ENCODE assay signal across 10 cellular contexts in the genomic region with DNA sequence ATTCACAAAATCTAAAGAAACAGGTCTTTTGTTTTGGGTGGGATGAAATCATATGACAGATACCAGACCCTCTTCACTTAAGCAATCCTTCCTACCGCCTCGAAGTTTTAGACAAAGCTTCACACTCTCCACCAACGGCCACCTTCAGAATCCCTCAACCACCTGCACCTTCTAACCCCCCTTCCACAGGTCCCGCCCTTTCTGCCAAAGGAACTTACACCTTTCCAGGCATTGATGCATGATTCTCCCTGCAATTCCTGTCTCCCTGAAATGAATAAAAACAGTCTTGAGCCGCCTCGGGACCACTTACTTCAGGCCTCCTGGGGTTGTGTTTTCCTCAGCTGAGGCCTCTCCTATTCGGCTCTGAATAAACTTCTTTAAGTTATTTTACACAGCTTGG. TPM values are rescaled to one million over a fixed set of nuclear protein-coding genes. Genes with fewer than 3 reads are reported as not detected.
A peak's percentile ranks its signal among the peaks of the same experiment; 100 is the strongest.
DNase-seq lines count a peak whose midpoint lies in the region; ATAC-seq, FAIRE-seq and TF ChIP-seq lines count a peak whose summit lies in the region.
"Had no signal": no experiment of that assay in that cellular context is flagged by ENCODE, and none has a peak within 500 bp of the region (broad histone marks: within the 10 kb centered on the region; RNA-seq: fewer than 3 reads in every experiment).

No MANE protein-coding gene starts in this region.

- POLR2A ChIA-PET in H1 (lab: Charles Lee; ENCODE audit: partially characterized antibody): interaction anchor here (0.7 to 3.9 kb wide), 18 partner anchors 8 to 237 kb away, joined by 3 to 58 read pairs (median 4); partner anchors contain the start of genes ZNF491, ZNF625, ZNF69 and ZNF700

- H3K36me3 ChIP-seq in BE2C (no peaks in the 10 kb centered on the region), H1 (ENCODE audit: control insufficient read depth in 2 of 4, insufficient read depth in 4 of 4, low read length in 3 of 4) (no peaks in the 10 kb centered on the region), HAP-1 (replicated peaks) (no peaks in the 10 kb centered on the region)

- CTCF ChIA-PET in H1 (lab: Charles Lee; ENCODE audit: partially characterized antibody): interaction anchor here (1.2 to 3.8 kb wide), 5 partner anchors 25 to 111 kb away, joined by 3 to 14 read pairs (median 5); no protein-coding TSS in a partner anchor

- DNase-seq in BE2C (no peak), H1 (ENCODE audit: low read depth in 1 of 2, low spot score in 2 of 2) (no peak), NCI-H2227 treated with DMSO at 0.1 percent for 48 hours (lab: John Stamatoyannopoulos, UW) (no peak), HAP-1 (ENCODE audit: low spot score in 2 of 2) (no peak), foreskin keratinocyte (no peak)
- DNase-seq: effector CD4-positive, alpha-beta T cell; stimulated activated naive CD4-positive, alpha-beta T cell treated with Interleukin-2 at 50 U/mL for 16 hours had no signal

- H2BK15ac ChIP-seq in H1 (ENCODE audit: low read length): no peak overlapping the region

- H3K4me3 ChIP-seq in BE2C (ENCODE audit: low read depth, low read length) (peak overlapping the region; percentile 64), H1 (ENCODE audit: extremely low read depth in 1 of 4, insufficient read depth in 2 of 4, low read depth in 3 of 4, low read length in 4 of 4) (peak overlapping the region; percentile 58 to 81 (median 80); a peak in 7 of 8 replicates), HAP-1 (no peak overlapping the region)

- H2AK5ac ChIP-seq in H1 (ENCODE audit: low read depth, low read length): no peak overlapping the region

- H2AFZ ChIP-seq in H1 (ENCODE audit: low read length): no peak overlapping the region

- H3K27me3 Mint-ChIP-seq in IgD-negative memory B cell (peaks cover 3% of the 10 kb centered on the region), nephron (ENCODE audit: low read depth) (peaks cover 4% of the 10 kb centered on the region)

- H3K4me1 Mint-ChIP-seq in IgD-negative memory B cell (peaks cover 9 to 22% (median 9%) of the 10 kb centered on the region in 3 donors), nephron (peaks cover 18% of the 10 kb centered on the region)

- peak overlapping the region in 2 of 3 donors; percentile 64 to 76 for H3K27ac Mint-ChIP-seq in IgD-negative memory B cell
- peak overlapping the region; percentile 74 to 83 (median 83) for H3K27ac Mint-ChIP-seq in nephron

- no peak overlapping the region for H3K14ac ChIP-seq in H1 (ENCODE audit: insufficient read length)

- H3K9me3 Mint-ChIP-seq in IgD-negative memory B cell: peaks cover 0 to 2% (median 0%) of the 10 kb centered on the region in 3 donors
- H3K9me3 Mint-ChIP-seq in nephron: peaks cover 26% of the 10 kb centered on the region

- no peak overlapping the region for H4K91ac ChIP-seq in H1 (replicated peaks; ENCODE audit: insufficient read length, low read length)

- in situ Hi-C loops in HAP-1 (cut with MboI; ENCODE audit: low sequenced_read_pairs): no loop called here

- H3K23me2 ChIP-seq in H1 (ENCODE audit: low read depth, low read length): peaks cover 6% of the 10 kb centered on the region

- TF ChIP-seq CTCF in BE2C (IDR thresholded peaks at IDR 0.05; ENCODE audit: low read depth, low read length): no peak
- TF ChIP-seq CTCF in H1 (IDR thresholded peaks at IDR 0.05; ENCODE audit: control extremely low read depth in 1 of 3, insufficient read depth in 1 of 3, low read depth in 1 of 3, low read length in 3 of 3): no peak
- TF ChIP-seq CTCF in nephron (IDR thresholded peaks at IDR 0.05; ENCODE audit: unreplicated experiment in 3 of 3): no peak
- no peak for TF ChIP-seq CTCF in foreskin keratinocyte (conservative IDR thresholded peaks at IDR 0.05)

- H3K79me2 ChIP-seq in H1 (ENCODE audit: control insufficient read depth in 1 of 2, insufficient read depth in 2 of 2, low read length in 2 of 2): no peaks in the 10 kb centered on the region

- FAIRE-seq in H1 (lab: Jason Lieb, UNC): no peak

- no peak overlapping the region for H2BK5ac ChIP-seq in H1 (ENCODE audit: low read depth, low read length)

- no peaks in the 10 kb centered on the region for H3K27me3 ChIP-seq in BE2C
- H3K27me3 ChIP-seq in H1 (replicated peaks in 1 of 4; ENCODE audit: control insufficient read depth in 3 of 4, extremely low read depth in 1 of 4, insufficient read depth in 3 of 4, low read length in 3 of 4): peaks cover 0 to 7% (median 2%) of the 10 kb centered on the region in 4 experiments; a peak in 3 of 7 replicates
- no peaks in the 10 kb centered on the region for H3K27me3 ChIP-seq in HAP-1 (ENCODE audit: low read depth)
- no peaks in the 10 kb centered on the region for H3K27me3 ChIP-seq in foreskin keratinocyte

- H3K27ac ChIP-seq in H1 (ENCODE audit: low read depth, low read length) (no peak overlapping the region), foreskin keratinocyte (no peak overlapping the region)

- no peak overlapping the region for H2BK120ac ChIP-seq in H1 (replicated peaks; ENCODE audit: low read depth, low read length)

- no peak overlapping the region; the same call in 1 of the 2 replicates for H4K8ac ChIP-seq in H1 (ENCODE audit: extremely low read depth, insufficient read depth, low read length)

- H3K4me1 ChIP-seq in BE2C: no peaks in the 10 kb centered on the region
- H3K4me1 ChIP-seq in H1 (replicated peaks in 1 of 4; ENCODE audit: control insufficient read depth in 3 of 4, insufficient read depth in 4 of 4, low read length in 3 of 4): peaks cover 0 to 4% (median 2%) of the 10 kb centered on the region in 4 experiments; a peak in 3 of 7 replicates
- no peaks in the 10 kb centered on the region for H3K4me1 ChIP-seq in HAP-1
- H3K4me1 ChIP-seq in foreskin keratinocyte: no peaks in the 10 kb centered on the region

- no peak for TF ChIP-seq POLR2A in H1 (IDR thresholded peaks at IDR 0.05; ENCODE audit: control extremely low read depth in 1 of 2, low read depth in 2 of 2, low read length in 2 of 2)

- peak overlapping the region; percentile 77 to 90 for H3K4me2 ChIP-seq in H1 (ENCODE audit: insufficient read depth in 1 of 2, low read depth in 2 of 2, low read length in 2 of 2)

- no peak for TF ChIP-seq EP300 in H1 (IDR thresholded peaks at IDR 0.05; ENCODE audit: borderline replicate concordance in 1 of 2, low read depth in 2 of 2, low read length in 2 of 2)

- no peak overlapping the region for H3K56ac ChIP-seq in H1 (replicated peaks; ENCODE audit: insufficient read length, low read depth, low read length)

- no peaks in the 10 kb centered on the region for H3K9me3 ChIP-seq in BE2C
- no peaks in the 10 kb centered on the region; a peak in 1 of 4 replicates for H3K9me3 ChIP-seq in H1 (ENCODE audit: insufficient read depth in 2 of 2, low read depth in 1 of 2, low read length in 1 of 2)
- H3K9me3 ChIP-seq in HAP-1: peaks cover 2% of the 10 kb centered on the region; the same call in 1 of the 2 replicates

- no peak overlapping the region for H2BK20ac ChIP-seq in H1 (ENCODE audit: low read length)

- H2BK12ac ChIP-seq in H1 (ENCODE audit: low read depth, low read length): no peak overlapping the region; the same call in 1 of the 2 replicates

- no peak overlapping the region for H4K5ac ChIP-seq in H1 (ENCODE audit: insufficient read length, low read depth, low read length)

- no peak overlapping the region for H3K18ac ChIP-seq in H1 (ENCODE audit: extremely low read depth, low read length)

- no peaks in the 10 kb centered on the region for H3K79me1 ChIP-seq in H1 (ENCODE audit: low read depth, low read length)

- H3K36me3 Mint-ChIP-seq in IgD-negative memory B cell (peaks cover 2% of the 10 kb centered on the region), nephron (ENCODE audit: low read depth) (peaks cover 73% of the 10 kb centered on the region)

- ATAC-seq in GM21619 (IDR thresholded peaks at IDR 0.05; ENCODE audit: unreplicated experiment) (no peak), foreskin keratinocyte (no peak)

- 67% methylated on average over 7 of the region's 7 CpGs; no CpG with 5 or more reads in 1 of the 2 experiments for WGBS in H1 (ENCODE audit: extremely low coverage in 1 of 2, insufficient coverage in 1 of 2, insufficient read length in 1 of 2, insufficient replicate concordance in 2 of 2, low coverage in 1 of 2, low lambda C conversion rate in 2 of 2, missing lambda C conversion rate in 1 of 2), 2 experiments

- no peak for TF ChIP-seq RAD21 in H1 (IDR thresholded peaks at IDR 0.05 in 1 of 2, conservative IDR thresholded peaks at IDR 0.05 in 1 of 2; ENCODE audit: low read depth in 2 of 2, low read length in 2 of 2)

- peak overlapping the region; percentile 59 to 90 (median 87) for H3K4me3 Mint-ChIP-seq in IgD-negative memory B cell
- peak overlapping the region; percentile 81 to 84 (median 81) for H3K4me3 Mint-ChIP-seq in nephron

- no peak overlapping the region for H3K4ac ChIP-seq in H1 (replicated peaks; ENCODE audit: insufficient read length, low read depth, low read length)

- no peaks in the 10 kb centered on the region for H4K20me1 ChIP-seq in H1 (replicated peaks in 1 of 2; ENCODE audit: control insufficient read depth in 1 of 2, insufficient read depth in 2 of 2, low read length in 2 of 2)

- peak overlapping the region in 1 of 4 experiments; percentile 21; a peak in 1 of 7 replicates for H3K9ac ChIP-seq in H1 (replicated peaks in 1 of 4; ENCODE audit: extremely low read depth in 1 of 4, low read depth in 3 of 4, low read length in 3 of 4)

- no peak overlapping the region for H3K23ac ChIP-seq in H1 (ENCODE audit: insufficient read length)

RNA-seq across cellular contexts. Expression of gene ZNF433, which starts 0.9 kb away (rescaled TPM):
- 1.0 TPM for polyA plus RNA-seq in BE2C (2012; ENCODE audit: insufficient read depth, insufficient read length, low read depth)
- polyA plus RNA-seq in IgD-negative memory B cell (2.8 TPM), H1 (2011; rRNA removed) (0.68 and 0.71 TPM in 2 replicates), foreskin keratinocyte (1.4 and 1.7 TPM in 2 replicates)
- total RNA-seq in H1 (2021; fragmentation: NEBNext Ultra II Directional; extraction: Animal tissue kit (Norgen Biotek cat#: 25700)): 1.4 and 1.8 TPM in 2 replicates
- 1.3 TPM for polyA plus RNA-seq in H1 (2011; cell fraction: cytosol; rRNA removed)
- polyA plus RNA-seq in H1 (2011; cell fraction: nucleus; rRNA removed): 0.88 TPM
- polyA plus RNA-seq in H1 (2012, experiment 1 of 2): 1.4 to 3.1 TPM (median 2.2 TPM) in 4 replicates
- polyA plus RNA-seq in H1 (2012, experiment 2 of 2): 0.58 TPM
- polyA plus RNA-seq in H1 (2013, experiment 1 of 2): 0.47 TPM
- polyA plus RNA-seq in H1 (2013, experiment 2 of 2): 0.57 TPM
- 1.0 and 1.5 TPM in 2 replicates for polyA minus RNA-seq in H1 (2011; rRNA and poly(A)+ RNA removed)
- 0.81 TPM for polyA minus RNA-seq in H1 (2011; cell fraction: cytosol; rRNA and poly(A)+ RNA removed)
- polyA minus RNA-seq in H1 (2011; cell fraction: nucleus; rRNA and poly(A)+ RNA removed): 3.1 TPM
- total RNA-seq in foreskin keratinocyte: 2.6 and 3.2 TPM in 2 replicates

RNA-seq across cellular contexts. Expression of gene ZNF878, which starts 18.2 kb away (rescaled TPM):
- polyA plus RNA-seq in BE2C (2012; ENCODE audit: insufficient read depth, insufficient read length, low read depth): 0.28 TPM
- not detected for polyA plus RNA-seq in IgD-negative memory B cell
- total RNA-seq in H1 (2021; fragmentation: NEBNext Ultra II Directional; extraction: Animal tissue kit (Norgen Biotek cat#: 25700)): 9.1 and 9.5 TPM in 2 replicates
- 0.57 and 0.91 TPM in 2 replicates for polyA plus RNA-seq in H1 (2011; rRNA removed)
- polyA plus RNA-seq in H1 (2011; cell fraction: cytosol; rRNA removed): 1.3 TPM
- 0.68 TPM for polyA plus RNA-seq in H1 (2011; cell fraction: nucleus; rRNA removed)
- polyA plus RNA-seq in H1 (2012, experiment 1 of 2): 2.5 to 4.8 TPM (median 3.5 TPM) in 4 replicates
- 0.52 TPM for polyA plus RNA-seq in H1 (2012, experiment 2 of 2)
- 4.2 TPM for polyA plus RNA-seq in H1 (2013, experiment 1 of 2)
- polyA plus RNA-seq in H1 (2013, experiment 2 of 2): 3.8 TPM
- polyA minus RNA-seq in H1 (2011; rRNA and poly(A)+ RNA removed): 3.8 and 5.7 TPM in 2 replicates
- 3.4 TPM for polyA minus RNA-seq in H1 (2011; cell fraction: cytosol; rRNA and poly(A)+ RNA removed)
- polyA minus RNA-seq in H1 (2011; cell fraction: nucleus; rRNA and poly(A)+ RNA removed): 8.4 TPM
- 0.61 and 0.71 TPM in 2 replicates for total RNA-seq in foreskin keratinocyte
- 0.11 and 0.12 TPM in 2 replicates for polyA plus RNA-seq in foreskin keratinocyte

RNA-seq across cellular contexts. Expression of gene ZNF844, which starts 29.9 kb away (rescaled TPM):
- 2.4 TPM for polyA plus RNA-seq in BE2C (2012; ENCODE audit: insufficient read depth, insufficient read length, low read depth)
- polyA plus RNA-seq in IgD-negative memory B cell: 8.8 TPM
- total RNA-seq in H1 (2021; fragmentation: NEBNext Ultra II Directional; extraction: Animal tissue kit (Norgen Biotek cat#: 25700)): 9.4 and 9.8 TPM in 2 replicates
- polyA plus RNA-seq in H1 (2011; rRNA removed): 2.7 and 3.1 TPM in 2 replicates
- polyA plus RNA-seq in H1 (2011; cell fraction: cytosol; rRNA removed): 3.2 TPM
- 3.8 TPM for polyA plus RNA-seq in H1 (2011; cell fraction: nucleus; rRNA removed)
- polyA plus RNA-seq in H1 (2012, experiment 1 of 2): 2.8 to 4.3 TPM (median 3.3 TPM) in 4 replicates
- 0.63 TPM for polyA plus RNA-seq in H1 (2012, experiment 2 of 2)
- polyA plus RNA-seq in H1 (2013, experiment 1 of 2): 2.5 TPM
- 2.7 TPM for polyA plus RNA-seq in H1 (2013, experiment 2 of 2)
- polyA minus RNA-seq in H1 (2011; rRNA and poly(A)+ RNA removed): 9.3 and 12.2 TPM in 2 replicates
- polyA minus RNA-seq in H1 (2011; cell fraction: cytosol; rRNA and poly(A)+ RNA removed): 8.6 TPM
- polyA minus RNA-seq in H1 (2011; cell fraction: nucleus; rRNA and poly(A)+ RNA removed): 17.9 TPM
- 0.48 and 0.60 TPM in 2 replicates for total RNA-seq in foreskin keratinocyte
- polyA plus RNA-seq in foreskin keratinocyte: 0.07 and 0.20 TPM in 2 replicates
